ENCODE assay signal across 8 cellular contexts in genomic region chr2:20962939-20963543, GRCh38.
A peak's percentile ranks its signal among the peaks of the same experiment; 100 is the strongest.
DNase-seq lines count a peak whose midpoint lies in the region; ATAC-seq lines count a peak whose summit lies in the region.

No MANE protein-coding gene starts in this region.

- ATAC-seq in GM18511 (IDR thresholded peaks at IDR 0.05; ENCODE audit: unreplicated experiment) (peak; percentile 91), HG03196 (IDR thresholded peaks at IDR 0.05; ENCODE audit: unreplicated experiment) (peak; percentile 58), memory B cell (ENCODE audit: low read depth) (peak; percentile 75)

- intact Hi-C loops in activated CD4-positive, alpha-beta memory T cell treated with anti-CD3 and anti-CD28 coated beads for 36 hours (cut with micrococcal nuclease): loop anchor here (1.0 kb wide), 2 partner anchors 181 to 302 kb away; no protein-coding TSS in a partner anchor

- H3K4me3 Mint-ChIP-seq in activated CD4-positive, alpha-beta memory T cell treated with anti-CD3 and anti-CD28 coated beads for 36 hours: no peak overlapping the region
- H3K4me3 Mint-ChIP-seq in memory B cell: no peak overlapping the region

- peak; percentile 71 for DNase-seq in AG08395 (ENCODE audit: low spot score)
- DNase-seq in NCI-H526 (lab: John Stamatoyannopoulos, UW): peak; percentile 40 to 79
- DNase-seq in activated CD4-positive, alpha-beta memory T cell treated with anti-CD3 and anti-CD28 coated beads for 36 hours: peak; percentile 78
- DNase-seq in effector CD8-positive, alpha-beta T cell (lab: John Stamatoyannopoulos, UW): peak; percentile 40
- peak; percentile 61 to 76 for DNase-seq in memory B cell (ENCODE audit: low spot score in 2 of 2)
- peak; percentile 66 for DNase-seq in stimulated activated CD8-positive, alpha-beta memory T cell treated with anti-CD3 and anti-CD28 coated beads, Interleukin-15, amount 100 ng/mL, for 24 hours (ENCODE audit: low read depth)

- POLR2A ChIA-PET in activated CD4-positive, alpha-beta memory T cell treated with anti-CD3 and anti-CD28 coated beads for 36 hours (lab: Charles Lee): interaction anchor here (0.9 kb wide), 1 partner anchor 182 kb away, joined by 7 read pairs; no protein-coding TSS in a partner anchor

- H3K27ac Mint-ChIP-seq in activated CD4-positive, alpha-beta memory T cell treated with anti-CD3 and anti-CD28 coated beads for 36 hours: no peak overlapping the region
- no peak overlapping the region for H3K27ac Mint-ChIP-seq in memory B cell

- H3K9me3 Mint-ChIP-seq in activated CD4-positive, alpha-beta memory T cell treated with anti-CD3 and anti-CD28 coated beads for 36 hours: no peaks in the 10 kb centered on the region
- peaks cover 1% of the 10 kb centered on the region for H3K9me3 Mint-ChIP-seq in memory B cell

- H3K36me3 Mint-ChIP-seq in activated CD4-positive, alpha-beta memory T cell treated with anti-CD3 and anti-CD28 coated beads for 36 hours: no peaks in the 10 kb centered on the region
- no peaks in the 10 kb centered on the region for H3K36me3 Mint-ChIP-seq in memory B cell

- peaks cover 10% of the 10 kb centered on the region for H3K27me3 Mint-ChIP-seq in activated CD4-positive, alpha-beta memory T cell treated with anti-CD3 and anti-CD28 coated beads for 36 hours
- H3K27me3 Mint-ChIP-seq in memory B cell: peaks cover 7% of the 10 kb centered on the region

- no peaks in the 10 kb centered on the region for H3K4me1 Mint-ChIP-seq in activated CD4-positive, alpha-beta memory T cell treated with anti-CD3 and anti-CD28 coated beads for 36 hours (ENCODE audit: low read depth)
- H3K4me1 Mint-ChIP-seq in memory B cell: no peaks in the 10 kb centered on the region

- CTCF ChIA-PET in activated CD4-positive, alpha-beta memory T cell treated with anti-CD3 and anti-CD28 coated beads for 36 hours (lab: Charles Lee): interaction anchor here (0.6 to 10.5 kb wide), 38 partner anchors 11 to 560 kb away, joined by 3 to 241 read pairs (median 4); partner anchors contain the start of gene HS1BP3

Comparison
In these comparisons a context has a peak if more than half of its experiments do, and no peak if none do; other contexts are left out.
1. Peak in every context shown above with its lines: DNase-seq and ATAC-seq.